8 cellular contexts compared by ENCODE assay signal in the genomic region with DNA sequence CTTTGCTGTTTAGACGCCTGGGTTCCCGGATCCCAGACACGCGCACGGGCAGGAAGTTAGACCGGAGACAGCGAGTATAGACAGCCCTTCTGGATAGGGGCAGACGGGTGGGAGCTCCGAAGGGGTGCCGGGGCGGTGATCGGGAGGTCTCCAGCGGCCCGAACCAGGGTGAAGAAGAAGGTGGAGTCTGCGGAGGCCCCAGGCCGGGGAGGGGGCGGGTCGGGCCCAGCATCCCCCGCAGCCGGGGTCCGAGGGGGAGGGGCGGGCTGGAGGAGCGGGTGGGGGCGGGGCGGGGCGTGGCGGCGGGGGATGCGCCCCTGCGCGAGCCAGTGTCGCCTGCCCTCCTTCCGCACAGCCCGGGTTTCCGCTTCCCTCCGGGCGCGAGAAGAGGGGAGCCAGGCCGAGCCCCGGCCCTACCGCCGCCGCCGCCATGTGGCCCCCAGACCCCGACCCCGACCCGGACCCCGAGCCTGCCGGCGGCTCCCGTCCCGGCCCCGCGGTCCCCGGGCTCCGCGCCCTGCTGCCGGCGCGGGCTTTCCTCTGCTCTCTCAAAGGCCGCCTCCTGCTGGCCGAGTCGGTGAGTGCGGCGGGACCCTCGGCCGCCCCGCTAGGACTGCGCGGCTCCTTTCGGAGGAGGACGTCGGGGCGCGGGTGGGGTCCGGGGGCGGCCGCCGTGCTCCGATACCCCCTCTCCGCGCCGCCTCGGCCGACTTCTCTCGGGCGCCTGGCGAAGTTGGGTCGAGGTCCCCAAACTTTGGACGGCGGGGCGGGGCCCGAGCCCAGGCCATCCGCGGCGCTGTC. TPM values are rescaled to one million over a fixed set of nuclear protein-coding genes. Genes with fewer than 3 reads are reported as not detected.
A peak's percentile ranks its signal among the peaks of the same experiment; 100 is the strongest.
DNase-seq lines count a peak whose midpoint lies in the region; ATAC-seq and TF ChIP-seq lines count a peak whose summit lies in the region.

A gene with protein sequence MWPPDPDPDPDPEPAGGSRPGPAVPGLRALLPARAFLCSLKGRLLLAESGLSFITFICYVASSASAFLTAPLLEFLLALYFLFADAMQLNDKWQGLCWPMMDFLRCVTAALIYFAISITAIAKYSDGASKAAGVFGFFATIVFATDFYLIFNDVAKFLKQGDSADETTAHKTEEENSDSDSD (plus strand): TSS at position 329 of the 801 bp plus-strand sequence. CDS start 102 bp downstream, at position 431.

- ATAC-seq in HG03064 (IDR thresholded peaks at IDR 0.05; ENCODE audit: low read depth, unreplicated experiment) (peak; percentile 58), natural killer cell (peak; percentile 59 to 78 (median 70))
- ATAC-seq in stimulated activated naive CD8-positive, alpha-beta T cell treated with anti-CD3 and anti-CD28 coated beads, Interleukin-15, amount 100 ng/mL, for 72 hours = peak; percentile 75

- H2AFZ ChIP-seq in OCI-LY1 (ENCODE audit: low read length) = peak within 1 kb of the TSS; percentile 14; the same call in 1 of the 2 replicates

- H3K27me3 Mint-ChIP-seq in natural killer cell (ENCODE audit: low read depth in 2 of 2) = no peaks in the 10 kb centered on the region
- no peaks in the 10 kb centered on the region for H3K27me3 Mint-ChIP-seq in stimulated activated naive CD8-positive, alpha-beta T cell treated with anti-CD3 and anti-CD28 coated beads, Interleukin-15, amount 100 ng/mL, for 72 hours

- peaks cover 29 to 42% of the 10 kb centered on the region in 2 donors for H3K4me1 Mint-ChIP-seq in natural killer cell
- peaks cover 61% of the 10 kb centered on the region for H3K4me1 Mint-ChIP-seq in stimulated activated naive CD8-positive, alpha-beta T cell treated with anti-CD3 and anti-CD28 coated beads, Interleukin-15, amount 100 ng/mL, for 72 hours

- peaks cover 28% of the 10 kb centered on the region for H3K4me1 ChIP-seq in OCI-LY1 (ENCODE audit: insufficient read depth, low read length, severe bottlenecking)
- H3K4me1 ChIP-seq in esophagus squamous epithelium = peaks cover 21 to 56% (median 33%) of the 10 kb centered on the region in 3 donors

- H3K4me3 Mint-ChIP-seq in natural killer cell = peak within 1 kb of the TSS; percentile 88
- peak within 1 kb of the TSS; percentile 86 to 88 for H3K4me3 Mint-ChIP-seq in stimulated activated naive CD8-positive, alpha-beta T cell treated with anti-CD3 and anti-CD28 coated beads, Interleukin-15, amount 100 ng/mL, for 72 hours

- TF ChIP-seq CTCF in OCI-LY1 (IDR thresholded peaks at IDR 0.05; ENCODE audit: low read length) (peak; percentile 55), esophagus squamous epithelium (IDR thresholded peaks at IDR 0.05) (peak; percentile 56 to 85 (median 74)), natural killer cell (IDR thresholded peaks at IDR 0.05) (peak; percentile 81)

- H3K4me2 ChIP-seq in OCI-LY1 (ENCODE audit: low read length) = peak within 1 kb of the TSS; percentile 84

- no peaks in the 10 kb centered on the region for H3K36me3 Mint-ChIP-seq in natural killer cell

- TF ChIP-seq POLR2A in esophagus squamous epithelium (IDR thresholded peaks at IDR 0.05) = no peak

- no peaks in the 10 kb centered on the region for H3K9me2 ChIP-seq in OCI-LY1 (ENCODE audit: low read depth, low read length)

- H4K20me1 ChIP-seq in OCI-LY1 (ENCODE audit: insufficient read depth, low read length) = no peaks in the 10 kb centered on the region

- H3K27ac ChIP-seq in OCI-LY1 (ENCODE audit: low read depth, low read length, poor library complexity, severe bottlenecking) = peak within 1 kb of the TSS; percentile 18
- H3K27ac ChIP-seq in esophagus squamous epithelium = peak within 1 kb of the TSS; percentile 76 to 91 (median 84)

- H3K4me3 ChIP-seq in OCI-LY1 (ENCODE audit: low read depth, low read length, poor library complexity, severe bottlenecking) (peak within 1 kb of the TSS; percentile 74), esophagus squamous epithelium (peak within 1 kb of the TSS; percentile 51 to 87 (median 66))

- 0% methylated on average over 9 to 13 of the region's 96 CpGs for WGBS in esophagus squamous epithelium, 2 donors

- peak within 1 kb of the TSS; percentile 81 to 93 for H3K27ac Mint-ChIP-seq in natural killer cell
- H3K27ac Mint-ChIP-seq in stimulated activated naive CD8-positive, alpha-beta T cell treated with anti-CD3 and anti-CD28 coated beads, Interleukin-15, amount 100 ng/mL, for 72 hours = peak within 1 kb of the TSS; percentile 88 to 96

- H3K9me3 ChIP-seq in OCI-LY1 (ENCODE audit: low read length) (peaks cover 8% of the 10 kb centered on the region; the same call in 1 of the 2 replicates), esophagus squamous epithelium (no peaks in the 10 kb centered on the region)

- no peaks in the 10 kb centered on the region; the same call in 1 of the 2 replicates for H3K27me3 ChIP-seq in OCI-LY1 (ENCODE audit: insufficient read depth, low read length)
- H3K27me3 ChIP-seq in esophagus squamous epithelium = peaks cover 0 to 10% (median 0%) of the 10 kb centered on the region in 4 donors

- H3K9me3 Mint-ChIP-seq in natural killer cell = no peaks in the 10 kb centered on the region
- H3K9me3 Mint-ChIP-seq in stimulated activated naive CD8-positive, alpha-beta T cell treated with anti-CD3 and anti-CD28 coated beads, Interleukin-15, amount 100 ng/mL, for 72 hours = peaks cover 8 to 11% of the 10 kb centered on the region in 2 donors

- H3K79me2 ChIP-seq in OCI-LY1 (ENCODE audit: insufficient read depth, low read length) = no peaks in the 10 kb centered on the region

- H3K9ac ChIP-seq in OCI-LY1 (ENCODE audit: low read length) = peak within 1 kb of the TSS; percentile 77

- H3K36me3 ChIP-seq in OCI-LY1 (ENCODE audit: insufficient read depth, low read length) = peaks cover 3% of the 10 kb centered on the region
- H3K36me3 ChIP-seq in esophagus squamous epithelium = peaks cover 0 to 9% (median 5%) of the 10 kb centered on the region in 3 donors

- H3F3A ChIP-seq in OCI-LY1 (ENCODE audit: insufficient read depth, low read length) = no peaks in the 10 kb centered on the region

- peak; percentile 77 for DNase-seq in NCI-H82 (lab: John Stamatoyannopoulos, UW)
- no peak for DNase-seq in NCI-H82 treated with DMSO at 0.1 percent for 48 hours (lab: John Stamatoyannopoulos, UW; ENCODE audit: unreplicated experiment)
- DNase-seq in activated T-cell treated with anti-CD3 and anti-CD28 coated beads, Interleukin-2, amount 50 U/mL, for 1 hour = peak; percentile 85
- DNase-seq in esophagus squamous epithelium (lab: John Stamatoyannopoulos, UW) = no peak
- peak; percentile 73 for DNase-seq in natural killer cell
- DNase-seq in stimulated activated naive CD8-positive, alpha-beta T cell treated with anti-CD3 and anti-CD28 coated beads, Interleukin-15, amount 100 ng/mL, for 72 hours = peak; percentile 82 to 88

- intact Hi-C loops in esophagus squamous epithelium (cut with DNase I) (loop anchor here (10.0 kb wide), 2 partner anchors 130 to 260 kb away; no protein-coding TSS in a partner anchor), natural killer cell (cut with micrococcal nuclease) (loop anchor here (1.0 to 10.0 kb wide), 3 partner anchors 52 to 270 kb away; a partner anchor contains a TSS)

RNA-seq across cellular contexts. Expression of the gene that starts here (rescaled TPM):
- total RNA-seq in esophagus squamous epithelium (10 to 100 TPM in 2 of 4 donors, 1 to 10 TPM in 2; 4.0 to 19.6 (median 8.9) TPM), natural killer cell (10 to 100 TPM; 68.2 to 86.4 (median 85.0) TPM)

Comparison
In these comparisons a context has a peak if more than half of its experiments do, and no peak if none do; other contexts are left out.
1. DNase-seq: peak in NCI-H82 (single experiment), activated T-cell treated with anti-CD3 and anti-CD28 coated beads, Interleukin-2, amount 50 U/mL, for 1 hour (single experiment), natural killer cell (single experiment) and stimulated activated naive CD8-positive, alpha-beta T cell treated with anti-CD3 and anti-CD28 coated beads, Interleukin-15, amount 100 ng/mL, for 72 hours (2 of 2); none in NCI-H82 treated with DMSO at 0.1 percent for 48 hours (single experiment) and esophagus squamous epithelium (single experiment).
2. Peak in every context shown above with its lines, with median percentiles within 50 percentile points of each other: ATAC-seq and CTCF ChIP-seq.